ENCODE assay signal across 23 cellular contexts in genomic region chr18:78531637-78532036, GRCh38.
A peak's percentile ranks its signal among the peaks of the same experiment; 100 is the strongest.
DNase-seq lines count a peak whose midpoint lies in the region; ATAC-seq and TF ChIP-seq lines count a peak whose summit lies in the region.
"Had no signal": no experiment of that assay in that cellular context is flagged by ENCODE, and none has a peak within 500 bp of the region (broad histone marks: within the 10 kb centered on the region; RNA-seq: fewer than 3 reads in every experiment).

No MANE protein-coding gene starts in this region.

- no peaks in the 10 kb centered on the region for H3K23me2 ChIP-seq in H9 (ENCODE audit: insufficient read length, low read depth, low read length, poor library complexity, severe bottlenecking)

- no peak overlapping the region for H2BK15ac ChIP-seq in H9 (ENCODE audit: low read depth, low read length)

- no peak overlapping the region for H3K4ac ChIP-seq in H9 (ENCODE audit: low read depth, low read length)

- no peak overlapping the region for H2BK12ac ChIP-seq in H9 (ENCODE audit: insufficient read length, low read depth, low read length)

- H3K4me3 Mint-ChIP-seq in H9 (no peak overlapping the region), osteocyte (ENCODE audit: unreplicated experiment) (no peak overlapping the region)
- H3K4me3 Mint-ChIP-seq: CD14-positive monocyte; CD4-positive, alpha-beta memory T cell; CD4-positive, CD25-positive, alpha-beta regulatory T cell; CD8-positive, alpha-beta memory T cell had no signal

- no peak overlapping the region for H4K91ac ChIP-seq in H9 (ENCODE audit: insufficient read length, low read depth, low read length)

- H2AFZ ChIP-seq in H9 (ENCODE audit: low read length), result no peak overlapping the region

- H3K4me3 ChIP-seq in coronary artery, result no peak overlapping the region
- H3K4me3 ChIP-seq: BLaER1, GM12878 had no signal

- H3T11ph ChIP-seq in H9 (ENCODE audit: low read length), result no peak overlapping the region

- no peak overlapping the region for H4K8ac ChIP-seq in H9 (replicated peaks; ENCODE audit: insufficient read length, low read depth, low read length)

- H3K27ac ChIP-seq in H9 (ENCODE audit: insufficient read length, low read depth, low read length), result no peak overlapping the region
- H3K27ac ChIP-seq in coronary artery, result no peak overlapping the region
- H3K27ac ChIP-seq: BLaER1 had no signal

- no peak overlapping the region for H2AK5ac ChIP-seq in H9 (ENCODE audit: insufficient read length, low read length)

- DNase-seq in H9, result no peak
- DNase-seq in coronary artery (ENCODE audit: low spot score), result peak; percentile 21
- DNase-seq in osteocyte (ENCODE audit: extremely low spot score, unreplicated experiment), result peak; percentile 57
- DNase-seq: 8988T; ACHN; BE2C; C1 segment of cervical spinal cord; CD4-positive, alpha-beta memory T cell; CD4-positive, CD25-positive, alpha-beta regulatory T cell; CD8-positive, alpha-beta memory T cell; COR-L47; DMS 273 treated with DMSO at 0.1 percent for 48 hours; DMS153; DMS53; DMS79; DND-41; EL; GDM1 had no signal

- H3K9me3 Mint-ChIP-seq in H9 (no peaks in the 10 kb centered on the region; a peak in 1 of 5 replicates), osteocyte (ENCODE audit: unreplicated experiment) (peaks cover 34% of the 10 kb centered on the region)
- H3K9me3 Mint-ChIP-seq: CD8-positive, alpha-beta memory T cell had no signal

- no peak overlapping the region for H3K9ac ChIP-seq in H9 (ENCODE audit: extremely low read depth, insufficient read length, low read length)
- H3K9ac ChIP-seq: BLaER1 had no signal

- no peaks in the 10 kb centered on the region for H3K79me2 ChIP-seq in H9 (ENCODE audit: insufficient read depth, low read length)

- H3K36me3 Mint-ChIP-seq in H9 (ENCODE audit: insufficient read depth in 1 of 3, low read depth in 3 of 3) (no peaks in the 10 kb centered on the region), osteocyte (ENCODE audit: unreplicated experiment) (no peaks in the 10 kb centered on the region)
- H3K36me3 Mint-ChIP-seq: CD14-positive monocyte; CD4-positive, alpha-beta memory T cell; CD4-positive, CD25-positive, alpha-beta regulatory T cell; CD8-positive, alpha-beta memory T cell had no signal

- H3K4me1 Mint-ChIP-seq in H9 (peaks cover 2 to 4% of the 10 kb centered on the region in 2 experiments; a peak in 1 of 4 replicates), osteocyte (ENCODE audit: unreplicated experiment) (no peaks in the 10 kb centered on the region)
- H3K4me1 Mint-ChIP-seq: CD4-positive, alpha-beta memory T cell; CD4-positive, CD25-positive, alpha-beta regulatory T cell; CD8-positive, alpha-beta memory T cell had no signal

- H3K27ac Mint-ChIP-seq in H9, result no peak overlapping the region
- H3K27ac Mint-ChIP-seq in osteocyte (ENCODE audit: unreplicated experiment), result no peak overlapping the region
- H3K27ac Mint-ChIP-seq: CD14-positive monocyte; CD4-positive, alpha-beta memory T cell; CD4-positive, CD25-positive, alpha-beta regulatory T cell; CD8-positive, alpha-beta memory T cell had no signal

- peak overlapping the region; percentile 83 for H2BK20ac ChIP-seq in H9 (ENCODE audit: low read depth, low read length, poor library complexity, severe bottlenecking)

- no peak overlapping the region for H2BK120ac ChIP-seq in H9 (ENCODE audit: low read depth, low read length, poor library complexity, severe bottlenecking)

- H3K9me3 ChIP-seq in H9 (ENCODE audit: control insufficient read depth, low read depth, low read length), result no peaks in the 10 kb centered on the region
- H3K9me3 ChIP-seq: BE2C, BLaER1 had no signal

- H4K20me1 ChIP-seq in H9 (ENCODE audit: control insufficient read depth, insufficient read depth, insufficient read length), result no peaks in the 10 kb centered on the region
- H4K20me1 ChIP-seq: BLaER1 had no signal

- WGBS in H9 (ENCODE audit: extremely low coverage, insufficient read length, low lambda C conversion rate), result no CpG with 5 or more reads among the region's 11 CpGs

- H2BK5ac ChIP-seq in H9 (ENCODE audit: insufficient read length, low read length), result no peak overlapping the region

- ATAC-seq in GM18870 (IDR thresholded peaks at IDR 0.05; ENCODE audit: unreplicated experiment) (no peak), HG03108 (IDR thresholded peaks at IDR 0.05; ENCODE audit: unreplicated experiment) (no peak)
- ATAC-seq: GM12878 had no signal

- no peak overlapping the region for H3K4me2 ChIP-seq in H9 (ENCODE audit: insufficient read depth, insufficient read length, low read length)
- H3K4me2 ChIP-seq: BLaER1 had no signal

- TF ChIP-seq CTCF in H9 (conservative IDR thresholded peaks at IDR 0.05) (no peak), coronary artery (IDR thresholded peaks at IDR 0.05) (no peak), osteocyte (IDR thresholded peaks at IDR 0.05) (no peak)

- H3K56ac ChIP-seq in H9 (ENCODE audit: insufficient read length, low read depth, low read length), result no peak overlapping the region

- no peak overlapping the region for H3K23ac ChIP-seq in H9 (ENCODE audit: insufficient read length, low read depth, low read length)

- H4K5ac ChIP-seq in H9 (ENCODE audit: insufficient read length, low read depth, low read length), result no peak overlapping the region

- H3K27me3 Mint-ChIP-seq in H9 (ENCODE audit: low read depth) (no peaks in the 10 kb centered on the region; the same call in 1 of the 2 replicates), osteocyte (ENCODE audit: unreplicated experiment) (no peaks in the 10 kb centered on the region)
- H3K27me3 Mint-ChIP-seq: CD4-positive, CD25-positive, alpha-beta regulatory T cell had no signal

- no peak overlapping the region for H3K14ac ChIP-seq in H9 (ENCODE audit: insufficient read depth, low read length)

- H3K27me3 ChIP-seq in H9 (ENCODE audit: insufficient read depth, low read length), result no peaks in the 10 kb centered on the region
- H3K27me3 ChIP-seq: BE2C, BLaER1 had no signal

- H3K79me1 ChIP-seq in H9 (ENCODE audit: insufficient read depth, low read depth, low read length, poor library complexity, severe bottlenecking), result no peaks in the 10 kb centered on the region

- no peaks in the 10 kb centered on the region for H3K4me1 ChIP-seq in H9 (ENCODE audit: insufficient read depth, low read length)
- H3K4me1 ChIP-seq: BE2C had no signal

- no peak overlapping the region for H3K18ac ChIP-seq in H9 (ENCODE audit: insufficient read length, low read depth, low read length)
